Comparison of ENCODE assay signal across 8 cellular contexts in genomic region chr2:75258620-75259019, GRCh38. TPM values are rescaled to one million over a fixed set of nuclear protein-coding genes. Genes with fewer than 3 reads are reported as not detected.
"Had no signal": no experiment of that assay in that cellular context is flagged by ENCODE, and none has a peak within 500 bp of the region (broad histone marks: within the 10 kb centered on the region; RNA-seq: fewer than 3 reads in every experiment).

No MANE protein-coding gene starts in this region.

- DNase-seq: GDM1, GF-D8 had no signal

- FAIRE-seq: G401.6, GM12891, GM12892, GM18507, GM19239 had no signal

RNA-seq across cellular contexts. Expression of gene TACR1, which starts 59.3 kb away (rescaled TPM):
- total RNA-seq: G401 had no signal
